Comparison of ENCODE assay signal across 9 cellular contexts in the genomic region with DNA sequence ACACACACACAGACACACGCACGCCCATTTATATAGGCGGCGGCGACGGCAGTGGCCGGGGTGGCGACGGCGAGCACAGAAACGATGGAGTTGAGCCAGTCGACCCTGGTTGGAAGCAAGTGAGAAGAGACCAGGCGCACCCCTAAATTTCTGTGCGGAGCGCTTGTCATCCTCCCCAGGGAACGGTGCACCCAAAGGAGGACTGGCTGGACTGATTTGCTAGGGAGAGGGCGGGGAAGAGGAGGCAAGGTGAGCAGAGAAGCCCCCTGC. TPM values are rescaled to one million over a fixed set of nuclear protein-coding genes. Genes with fewer than 3 reads are reported as not detected.
DNase-seq lines count a peak whose midpoint lies in the region; ATAC-seq, FAIRE-seq and TF ChIP-seq lines count a peak whose summit lies in the region.
"Had no signal": no experiment of that assay in that cellular context is flagged by ENCODE, and none has a peak within 500 bp of the region (broad histone marks: within the 10 kb centered on the region; RNA-seq: fewer than 3 reads in every experiment).

No MANE protein-coding gene starts in this region.

- DNase-seq in DMS 273 (lab: John Stamatoyannopoulos, UW; ENCODE audit: unreplicated experiment) (peak; percentile 47), DMS 273 treated with DMSO at 0.1 percent for 48 hours (lab: John Stamatoyannopoulos, UW) (no peak), MCF 10A (ENCODE audit: unreplicated experiment) (peak; percentile 18), kidney epithelial cell (ENCODE audit: low read depth) (no peak), urothelium cell line (ENCODE audit: low spot score) (no peak)
- no peak for DNase-seq in stimulated activated naive CD4-positive, alpha-beta T cell (lab: John Stamatoyannopoulos, UW)

- H3K36me3 ChIP-seq in kidney epithelial cell (ENCODE audit: control insufficient read depth, insufficient read depth, low read length) (no peaks in the 10 kb centered on the region), stomach smooth muscle (ENCODE audit: control insufficient read depth in 2 of 2, insufficient read depth in 2 of 2, low read length in 2 of 2) (no peaks in the 10 kb centered on the region)

- no peak for FAIRE-seq in urothelium cell line (lab: Jason Lieb, UNC)

- intact Hi-C loops in MCF 10A (cut with micrococcal nuclease) = loop anchor here (1.0 to 10.0 kb wide), 4 partner anchors 37 to 315 kb away; no protein-coding TSS in a partner anchor

- no peaks in the 10 kb centered on the region for H3K27me3 Mint-ChIP-seq in MCF 10A (ENCODE audit: insufficient read depth, unreplicated experiment)

- peak overlapping the region; percentile 35 to 58 for H3K9ac ChIP-seq in stomach smooth muscle (ENCODE audit: low read length in 2 of 2)

- peak overlapping the region; percentile 76 for H3K4me3 ChIP-seq in kidney epithelial cell (ENCODE audit: low read depth, low read length)
- peak overlapping the region; percentile 41 to 78 for H3K4me3 ChIP-seq in stomach smooth muscle (ENCODE audit: low read length in 2 of 2)

- no peak overlapping the region for H3K27ac ChIP-seq in stomach smooth muscle (ENCODE audit: low read length)
- H3K27ac ChIP-seq: 22Rv1 had no signal

- ATAC-seq in GM19035 (IDR thresholded peaks at IDR 0.05; ENCODE audit: unreplicated experiment) = no peak

- no peaks in the 10 kb centered on the region for H3K9me3 ChIP-seq in stomach smooth muscle (ENCODE audit: control insufficient read depth in 2 of 2, low read length in 2 of 2)

- H3K4me3 Mint-ChIP-seq in MCF 10A (ENCODE audit: unreplicated experiment) = peak overlapping the region; percentile 74

- no peaks in the 10 kb centered on the region for H3K4me1 Mint-ChIP-seq in MCF 10A (ENCODE audit: insufficient read depth, unreplicated experiment)

- H3K4me1 ChIP-seq in stomach smooth muscle (ENCODE audit: control insufficient read depth, insufficient read depth, low read length) = peaks cover 3% of the 10 kb centered on the region

- H3K9me3 Mint-ChIP-seq in MCF 10A (ENCODE audit: unreplicated experiment) = no peaks in the 10 kb centered on the region

- no peak overlapping the region for H3K27ac Mint-ChIP-seq in MCF 10A (ENCODE audit: low read depth, unreplicated experiment)

- no peaks in the 10 kb centered on the region for H3K27me3 ChIP-seq in kidney epithelial cell (ENCODE audit: control insufficient read depth, insufficient read depth, low read length)
- H3K27me3 ChIP-seq in stomach smooth muscle (ENCODE audit: control insufficient read depth in 1 of 2, insufficient read depth in 2 of 2, low read length in 2 of 2) = peaks cover 0 to 4% of the 10 kb centered on the region in 2 donors

- TF ChIP-seq CTCF in MCF 10A (IDR thresholded peaks at IDR 0.05; ENCODE audit: unreplicated experiment) = no peak
- TF ChIP-seq CTCF in kidney epithelial cell (IDR thresholded peaks at IDR 0.05; ENCODE audit: insufficient read depth, low read length, poor library complexity, severe bottlenecking) = no peak

- H3K36me3 Mint-ChIP-seq in MCF 10A (ENCODE audit: insufficient read depth, unreplicated experiment) = no peaks in the 10 kb centered on the region

- CTCF ChIA-PET in MCF 10A (lab: Yijun Ruan, JAX) = interaction anchor here (1.0 to 1.5 kb wide), 2 partner anchors 216 to 1969 kb away, joined by 3 to 4 read pairs; no protein-coding TSS in a partner anchor

- POLR2A ChIA-PET in MCF 10A (lab: Yijun Ruan, JAX) = interaction anchor here (0.6 to 0.9 kb wide), 2 partner anchors 38 to 74 kb away, joined by 3 read pairs; no protein-coding TSS in a partner anchor

- BruUV-seq in MCF 10A (replicated peaks; lab: Mats Ljungman, UMichigan) = no TSS peak

RNA-seq across cellular contexts. Expression of a gene that starts 0.3 kb away (rescaled TPM):
- 3.6 and 6.2 TPM in 2 replicates for total RNA-seq in MCF 10A (2022)
- 8.6 and 9.8 TPM in 2 replicates for total RNA-seq in kidney epithelial cell

Comparison
In these comparisons a context has a peak if more than half of its experiments do, and no peak if none do; other contexts are left out.
1. DNase-seq: peak in DMS 273 (single experiment) and MCF 10A (single experiment); none in DMS 273 treated with DMSO at 0.1 percent for 48 hours (single experiment), kidney epithelial cell (single experiment), stimulated activated naive CD4-positive, alpha-beta T cell (0 of 6) and urothelium cell line (single experiment).